ENCODE assay signal across 8 cellular contexts in genomic region chr9:132412089-132412488, GRCh38. TPM values are rescaled to one million over a fixed set of nuclear protein-coding genes. Genes with fewer than 3 reads are reported as not detected.
DNase-seq lines count a peak whose midpoint lies in the region; ATAC-seq and TF ChIP-seq lines count a peak whose summit lies in the region.

No MANE protein-coding gene starts in this region.

- TF ChIP-seq POLR2A in right lobe of liver (IDR thresholded peaks at IDR 0.05), result no peak

- H3K27me3 ChIP-seq in right lobe of liver, result peaks cover 5 to 19% of the 10 kb centered on the region in 2 donors

- no peak overlapping the region for H3K27ac Mint-ChIP-seq in activated naive CD4-positive, alpha-beta T cell treated with anti-CD3 and anti-CD28 coated beads, Interleukin-2, amount 50 U/mL, for 72 hours

- H3K27ac ChIP-seq in right lobe of liver, result no peak overlapping the region

- H3K9me3 ChIP-seq in right lobe of liver (no peaks in the 10 kb centered on the region), mucosa of descending colon (no peaks in the 10 kb centered on the region)

- H3K36me3 Mint-ChIP-seq in activated naive CD4-positive, alpha-beta T cell treated with anti-CD3 and anti-CD28 coated beads, Interleukin-2, amount 50 U/mL, for 72 hours, result no peaks in the 10 kb centered on the region

- no peaks in the 10 kb centered on the region for H3K9me3 Mint-ChIP-seq in activated naive CD4-positive, alpha-beta T cell treated with anti-CD3 and anti-CD28 coated beads, Interleukin-2, amount 50 U/mL, for 72 hours

- DNase-seq in NCI-H82 (lab: John Stamatoyannopoulos, UW) (peak; percentile 74), NCI-H82 treated with DMSO at 0.1 percent for 48 hours (lab: John Stamatoyannopoulos, UW; ENCODE audit: unreplicated experiment) (no peak), M059J (ENCODE audit: low read depth) (peak; percentile 29), right lobe of liver (no peak), left lobe of liver (ENCODE audit: low spot score) (no peak), mucosa of descending colon (no peak)
- peak in 1 of 2 donors; percentile 49 for DNase-seq in activated naive CD4-positive, alpha-beta T cell treated with anti-CD3 and anti-CD28 coated beads, Interleukin-2, amount 50 U/mL, for 72 hours (ENCODE audit: low spot score in 2 of 2)

- H3K4me3 ChIP-seq in right lobe of liver (no peak overlapping the region), mucosa of descending colon (no peak overlapping the region)

- H3K36me3 ChIP-seq in right lobe of liver, result no peaks in the 10 kb centered on the region
- H3K36me3 ChIP-seq in mucosa of descending colon (ENCODE audit: low read depth), result no peaks in the 10 kb centered on the region

- intact Hi-C loops in right lobe of liver (cut with DNase I) (no loop called here), mucosa of descending colon (cut with DNase I, micrococcal nuclease) (no loop called here)

- TF ChIP-seq CTCF in right lobe of liver (IDR thresholded peaks at IDR 0.05), result peak in 3 of 4 donors; percentile 24 to 39 (median 35)
- no peak for TF ChIP-seq CTCF in mucosa of descending colon (IDR thresholded peaks at IDR 0.05)

- WGBS in right lobe of liver (ENCODE audit: insufficient coverage, low coverage, low lambda C conversion rate, missing lambda C conversion rate), result 9% methylated on average over 8 of the region's 8 CpGs

- ATAC-seq in activated naive CD4-positive, alpha-beta T cell treated with anti-CD3 and anti-CD28 coated beads, Interleukin-2, amount 50 U/mL, for 72 hours, result peak; percentile 51 to 55
- ATAC-seq in right lobe of liver (no peak), left lobe of liver (no peak), mucosa of descending colon (no peak), GM21737 (IDR thresholded peaks at IDR 0.05; ENCODE audit: unreplicated experiment) (no peak)

- H3K4me1 ChIP-seq in right lobe of liver, result peaks cover 0 to 14% (median 7%) of the 10 kb centered on the region in 4 donors
- peaks cover 21% of the 10 kb centered on the region for H3K4me1 ChIP-seq in mucosa of descending colon (ENCODE audit: low read depth)

RNA-seq across cellular contexts. Expression of gene CFAP77, which starts 2.1 kb away (rescaled TPM):
- total RNA-seq in M059J (2014; rRNA removed; shearing (Covaris generic)), result not detected in 2 replicates
- total RNA-seq in activated naive CD4-positive, alpha-beta T cell treated with anti-CD3 and anti-CD28 coated beads, Interleukin-2, amount 50 U/mL, for 72 hours, result not detected
- total RNA-seq in right lobe of liver (not detected), left lobe of liver (not detected), mucosa of descending colon (not detected)

RNA-seq across cellular contexts. Expression of gene TTF1, which starts 5.4 kb away (rescaled TPM):
- 14.8 and 19.0 TPM in 2 replicates for total RNA-seq in M059J (2014; rRNA removed; shearing (Covaris generic))
- total RNA-seq in activated naive CD4-positive, alpha-beta T cell treated with anti-CD3 and anti-CD28 coated beads, Interleukin-2, amount 50 U/mL, for 72 hours, result 10 to 100 TPM; 33.0 to 36.0 TPM
- total RNA-seq in right lobe of liver (1 to 10 TPM; 2.2 to 6.0 (median 3.4) TPM), left lobe of liver (2.4 TPM), mucosa of descending colon (10 to 100 TPM in 1 of 3 donors, 1 to 10 TPM in 2; 9.1 to 15.1 (median 9.7) TPM)

RNA-seq across cellular contexts. Expression of gene SETX, which starts 57.3 kb away (rescaled TPM):
- 21.9 and 31.3 TPM in 2 replicates for total RNA-seq in M059J (2014; rRNA removed; shearing (Covaris generic))
- total RNA-seq in activated naive CD4-positive, alpha-beta T cell treated with anti-CD3 and anti-CD28 coated beads, Interleukin-2, amount 50 U/mL, for 72 hours, result 10 to 100 TPM; 43.1 to 45.0 TPM
- 10 to 100 TPM; 17.4 to 28.8 (median 25.0) TPM for total RNA-seq in right lobe of liver
- total RNA-seq in left lobe of liver, result 15.8 TPM
- 10 to 100 TPM; 35.4 to 54.2 (median 38.7) TPM for total RNA-seq in mucosa of descending colon

Comparison
In these comparisons a context has a peak if more than half of its experiments do, and no peak if none do; other contexts are left out.
1. DNase-seq: peak in NCI-H82 (single experiment) and M059J (single experiment); none in NCI-H82 treated with DMSO at 0.1 percent for 48 hours (single experiment), right lobe of liver (0 of 3), left lobe of liver (single experiment) and mucosa of descending colon (0 of 3).
2. ATAC-seq: peak in activated naive CD4-positive, alpha-beta T cell treated with anti-CD3 and anti-CD28 coated beads, Interleukin-2, amount 50 U/mL, for 72 hours (2 of 2); none in right lobe of liver (0 of 4), left lobe of liver (single experiment), mucosa of descending colon (single experiment) and GM21737 (single experiment).